ENCODE assay signal across 20 cellular contexts in the genomic region with DNA sequence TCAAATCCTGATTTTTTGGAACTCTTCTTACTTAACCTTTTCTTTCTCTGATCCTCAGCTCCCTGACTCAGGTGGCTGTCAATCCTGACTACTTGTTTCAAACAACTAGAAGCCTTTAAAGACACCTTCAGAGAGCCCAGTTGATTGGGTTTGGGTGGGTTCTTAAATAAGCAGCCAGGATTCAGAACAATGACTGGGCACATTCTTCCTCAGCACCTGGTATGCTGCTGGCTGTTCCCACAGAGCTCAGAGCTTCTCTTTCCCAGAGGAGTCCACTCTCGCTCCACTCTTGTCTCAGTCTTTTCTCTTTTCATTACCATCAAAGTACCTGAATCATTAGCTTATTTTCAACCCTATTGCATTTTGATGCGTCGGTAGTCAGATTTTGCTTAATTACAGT. TPM values are rescaled to one million over a fixed set of nuclear protein-coding genes. Genes with fewer than 3 reads are reported as not detected.
DNase-seq lines count a peak whose midpoint lies in the region; ATAC-seq and TF ChIP-seq lines count a peak whose summit lies in the region.
"Had no signal": no experiment of that assay in that cellular context is flagged by ENCODE, and none has a peak within 500 bp of the region (broad histone marks: within the 10 kb centered on the region; RNA-seq: fewer than 3 reads in every experiment).

No MANE protein-coding gene starts in this region.

- intact Hi-C loops in Caco-2 (cut with micrococcal nuclease; ENCODE audit: unreplicated experiment) (no loop called here), right cardiac atrium (cut with DNase I) (loop anchor here in 1 of 4 donors (5.0 kb wide), 1 partner anchor 49 kb away; no protein-coding TSS in a partner anchor)

- ATAC-seq in right cardiac atrium (no peak), HG03520 (IDR thresholded peaks at IDR 0.05; ENCODE audit: unreplicated experiment) (no peak)
- ATAC-seq: HepG2 had no signal

- H3K27ac ChIP-seq in HUES64 (ENCODE audit: low read depth, low read length) (peak overlapping the region; percentile 2; the same call in 1 of the 2 replicates), hepatocyte (peak overlapping the region; percentile 62), neural progenitor cell (peak overlapping the region; percentile 67), right cardiac atrium (ENCODE audit: low read length) (no peak overlapping the region)

- TF ChIP-seq CTCF in Caco-2 (IDR thresholded peaks at IDR 0.05; ENCODE audit: insufficient read depth in 1 of 2, low read depth in 1 of 2, low read length in 1 of 2, severe bottlenecking in 1 of 2, unreplicated experiment in 1 of 2) (no peak), hepatocyte (IDR thresholded peaks at IDR 0.05; ENCODE audit: poor library complexity) (no peak), neural progenitor cell (IDR thresholded peaks at IDR 0.05) (no peak)

- H3K27me3 ChIP-seq in Caco-2 (replicated peaks; ENCODE audit: control insufficient read depth, insufficient read depth, low read length) (no peaks in the 10 kb centered on the region), HUES64 (ENCODE audit: insufficient read depth, low read length) (no peaks in the 10 kb centered on the region), hepatocyte (no peaks in the 10 kb centered on the region), neural progenitor cell (no peaks in the 10 kb centered on the region), right cardiac atrium (ENCODE audit: control insufficient read depth, insufficient read depth) (no peaks in the 10 kb centered on the region)

- WGBS in HUES64: 89% methylated on average over 3 of the region's 3 CpGs
- 98% methylated on average over 3 of the region's 3 CpGs for WGBS in hepatocyte (ENCODE audit: low lambda C conversion rate, missing lambda C conversion rate)
- WGBS in right cardiac atrium: 98% methylated on average over 3 of the region's 3 CpGs

- H3K36me3 ChIP-seq in Caco-2 (ENCODE audit: control insufficient read depth, insufficient read depth, low read length): no peaks in the 10 kb centered on the region
- H3K36me3 ChIP-seq in HUES64 (ENCODE audit: insufficient read depth, low read length): no peaks in the 10 kb centered on the region
- H3K36me3 ChIP-seq in hepatocyte (replicated peaks; ENCODE audit: insufficient read depth, low read depth): no peaks in the 10 kb centered on the region
- H3K36me3 ChIP-seq in neural progenitor cell: no peaks in the 10 kb centered on the region

- no TSS peak for BruUV-seq in Caco-2 (replicated peaks; lab: Mats Ljungman, UMichigan)

- H3K4me1 Mint-ChIP-seq in Caco-2 (ENCODE audit: low read depth, unreplicated experiment) (peaks cover 23% of the 10 kb centered on the region), neural progenitor cell (no peaks in the 10 kb centered on the region)

- no peaks in the 10 kb centered on the region for H3K4me1 ChIP-seq in Caco-2
- peaks cover 14% of the 10 kb centered on the region for H3K4me1 ChIP-seq in HUES64 (ENCODE audit: insufficient read depth, low read length)
- peaks cover 20% of the 10 kb centered on the region for H3K4me1 ChIP-seq in hepatocyte (ENCODE audit: insufficient read depth)
- H3K4me1 ChIP-seq in neural progenitor cell: peaks cover 7% of the 10 kb centered on the region
- H3K4me1 ChIP-seq in right cardiac atrium (ENCODE audit: control insufficient read depth, insufficient read depth, low read length): peaks cover 1% of the 10 kb centered on the region

- H2AFZ ChIP-seq in hepatocyte (no peak overlapping the region), neural progenitor cell (replicated peaks) (no peak overlapping the region)

- no peak for DNase-seq in Caco-2
- no peak for DNase-seq in hepatocyte (ENCODE audit: low spot score)
- peak; percentile 11 for DNase-seq in neural progenitor cell (ENCODE audit: low spot score)
- no peak for DNase-seq in right cardiac atrium
- DNase-seq in stimulated activated CD4-positive, alpha-beta T cell treated with anti-CD3 and anti-CD28 coated beads, Interleukin-15, amount 100 ng/mL, for 24 hours: no peak
- no peak for DNase-seq in inferior parietal cortex (ENCODE audit: extremely low spot score)
- DNase-seq: CD4-positive, CD25-positive, alpha-beta regulatory T cell; KBM-7; MM.1S; NCI-H1092; NCI-H1436; NCI-H187 treated with DMSO at 0.1 percent for 48 hours; NCI-H2107; NCI-H226; NCI-H510A treated with DMSO at 0.1 percent for 48 hours; NCI-H748 treated with DMSO at 0.1 percent for 48 hours; NK-92 treated with Interleukin-12 subunit alpha and Interleukin-12 subunit beta, amount 100 ng/mL, for 24 hours had no signal

- H3K9me3 Mint-ChIP-seq in Caco-2 (ENCODE audit: unreplicated experiment) (no peaks in the 10 kb centered on the region), neural progenitor cell (peaks cover 2% of the 10 kb centered on the region)

- no peaks in the 10 kb centered on the region for H3K9me2 ChIP-seq in hepatocyte (replicated peaks; ENCODE audit: insufficient read depth)

- H3K9ac ChIP-seq in HUES64 (ENCODE audit: low read depth, low read length) (no peak overlapping the region), neural progenitor cell (no peak overlapping the region)

- H3K4me2 ChIP-seq in hepatocyte (no peak overlapping the region), neural progenitor cell (peak overlapping the region; percentile 22)

- H3K4me3 ChIP-seq in Caco-2 (ENCODE audit: low read depth, low read length) (no peak overlapping the region), HUES64 (ENCODE audit: low read length) (no peak overlapping the region), hepatocyte (no peak overlapping the region), neural progenitor cell (no peak overlapping the region), right cardiac atrium (ENCODE audit: low read length) (no peak overlapping the region)

- H3F3A ChIP-seq in neural progenitor cell (ENCODE audit: low read depth): no peaks in the 10 kb centered on the region

- H3K27ac Mint-ChIP-seq in Caco-2 (ENCODE audit: unreplicated experiment): peak overlapping the region; percentile 77
- no peak overlapping the region for H3K27ac Mint-ChIP-seq in neural progenitor cell
- H3K27ac Mint-ChIP-seq: CD4-positive, CD25-positive, alpha-beta regulatory T cell had no signal

- CTCF ChIA-PET in Caco-2 (lab: Charles Lee): interaction anchor here (0.7 kb wide), 1 partner anchor 84 kb away, joined by 3 read pairs; no protein-coding TSS in a partner anchor

- no peaks in the 10 kb centered on the region for H3K9me3 ChIP-seq in Caco-2
- no peaks in the 10 kb centered on the region for H3K9me3 ChIP-seq in HUES64 (ENCODE audit: insufficient read depth, low read depth, low read length)
- no peaks in the 10 kb centered on the region for H3K9me3 ChIP-seq in hepatocyte (ENCODE audit: low read depth)
- H3K9me3 ChIP-seq in neural progenitor cell (ENCODE audit: low read depth): no peaks in the 10 kb centered on the region
- H3K9me3 ChIP-seq in right cardiac atrium (ENCODE audit: control insufficient read depth, low read length): no peaks in the 10 kb centered on the region

- H3K79me2 ChIP-seq in hepatocyte: peaks cover 92% of the 10 kb centered on the region
- H3K79me2 ChIP-seq in neural progenitor cell (ENCODE audit: low read depth): peaks cover 78% of the 10 kb centered on the region

- H3K4me3 Mint-ChIP-seq in Caco-2 (ENCODE audit: unreplicated experiment) (no peak overlapping the region), neural progenitor cell (no peak overlapping the region)
- H3K4me3 Mint-ChIP-seq: CD4-positive, CD25-positive, alpha-beta regulatory T cell had no signal

- H3K27me3 Mint-ChIP-seq in Caco-2 (ENCODE audit: insufficient read depth, unreplicated experiment) (no peaks in the 10 kb centered on the region), neural progenitor cell (ENCODE audit: insufficient read depth, low read depth) (peaks cover 4% of the 10 kb centered on the region)
- H3K27me3 Mint-ChIP-seq: CD4-positive, CD25-positive, alpha-beta regulatory T cell had no signal

- POLR2A ChIA-PET in Caco-2 (lab: Charles Lee): interaction anchor here (0.6 kb wide), 1 partner anchor 117 kb away, joined by 4 read pairs; no protein-coding TSS in a partner anchor

- peaks cover 3% of the 10 kb centered on the region for H4K20me1 ChIP-seq in hepatocyte (ENCODE audit: insufficient read depth, poor library complexity, severe bottlenecking)
- peaks cover 3% of the 10 kb centered on the region for H4K20me1 ChIP-seq in neural progenitor cell (ENCODE audit: low read depth)

- H3K36me3 Mint-ChIP-seq in Caco-2 (ENCODE audit: insufficient read depth, unreplicated experiment): peaks cover 6% of the 10 kb centered on the region
- H3K36me3 Mint-ChIP-seq in neural progenitor cell: peaks cover 14% of the 10 kb centered on the region
- H3K36me3 Mint-ChIP-seq: CD4-positive, CD25-positive, alpha-beta regulatory T cell had no signal

RNA-seq across cellular contexts. Expression of a gene that starts 22.5 kb away (rescaled TPM):
- total RNA-seq in Caco-2 (2022) (10.9 and 13.0 TPM in 2 replicates), hepatocyte (67.5 and 71.7 TPM in 2 replicates), neural progenitor cell (ENCODE audit: low replicate concordance) (23.4 and 30.0 TPM in 2 replicates), right cardiac atrium (1 to 10 TPM; 4.9 to 7.6 (median 5.8) TPM)
- 4.1 TPM for polyA plus RNA-seq in HUES64 (2013, experiment 1 of 2)
- polyA plus RNA-seq in HUES64 (2013, experiment 2 of 2): 4.3 TPM
- polyA plus RNA-seq in hepatocyte (59.1 and 61.0 TPM in 2 replicates), right cardiac atrium (2.6 TPM)
